ENCODE assay signal across 1 cellular context in genomic region chr15:101121511-101122090, GRCh38.
TF ChIP-seq lines count a peak whose summit lies in the region.

No MANE protein-coding gene starts in this region.

TF ChIP-seq in HepG2, 621 proteins besides CTCF, POLR2A, EP300 and RAD21 (continued from another document and continues in another):
- 0 out of 2 replicates have a peak, but pooled peaks have one; percentile 16 for TF ChIP-seq HNF1B (CRISPR knock-in tag; IDR thresholded peaks at IDR 0.05)
- TF ChIP-seq KDM6A (CRISPR knock-in tag; IDR thresholded peaks at IDR 0.05; ENCODE audit: low read depth): no peak
- TF ChIP-seq DNMT3B (CRISPR knock-in tag; conservative IDR thresholded peaks at IDR 0.05): no peak
- TF ChIP-seq ZNF44 (CRISPR knock-in tag; IDR thresholded peaks at IDR 0.05): no peak
- no peak for TF ChIP-seq ZBTB1 (CRISPR knock-in tag; IDR thresholded peaks at IDR 0.05; ENCODE audit: borderline replicate concordance)
- TF ChIP-seq ZNF558 (CRISPR knock-in tag; IDR thresholded peaks at IDR 0.05; ENCODE audit: borderline replicate concordance): 0 out of 2 replicates have a peak, but pooled peaks have one; percentile 5
- TF ChIP-seq ZFP90 (CRISPR knock-in tag; IDR thresholded peaks at IDR 0.05; ENCODE audit: borderline replicate concordance): 0 out of 2 replicates have a peak, but pooled peaks have one; percentile 24
- peak; percentile 31 for TF ChIP-seq XRCC5 (optimal IDR thresholded peaks at IDR 0.05; ENCODE audit: low read length)
- 0 out of 2 replicates have a peak, but pooled peaks have one; percentile 17 for TF ChIP-seq SAP130 (CRISPR knock-in tag; IDR thresholded peaks at IDR 0.05; ENCODE audit: low read depth)
- TF ChIP-seq KDM2A (CRISPR knock-in tag; IDR thresholded peaks at IDR 0.05; ENCODE audit: borderline replicate concordance, low read depth): peak; percentile 55; the same call in 1 of the 2 replicates
- 0 out of 2 replicates have a peak, but pooled peaks have one; percentile 22 for TF ChIP-seq ZNF800 (CRISPR knock-in tag; IDR thresholded peaks at IDR 0.05)
- no peak for TF ChIP-seq HDAC2 (CRISPR knock-in tag; IDR thresholded peaks at IDR 0.05)
- no peak for TF ChIP-seq TBP (CRISPR knock-in tag; IDR thresholded peaks at IDR 0.05)
- TF ChIP-seq MLX (CRISPR knock-in tag; IDR thresholded peaks at IDR 0.05): no peak
- no peak for TF ChIP-seq ZFP36L2 (CRISPR knock-in tag; IDR thresholded peaks at IDR 0.05)
- no peak for TF ChIP-seq FOXK2 (IDR thresholded peaks at IDR 0.05)
- TF ChIP-seq THAP9 (CRISPR knock-in tag; IDR thresholded peaks at IDR 0.05; ENCODE audit: borderline replicate concordance): no peak
- TF ChIP-seq ZSCAN21 (CRISPR knock-in tag; IDR thresholded peaks at IDR 0.05; ENCODE audit: borderline replicate concordance): no peak
- TF ChIP-seq ZNF430 (CRISPR knock-in tag; IDR thresholded peaks at IDR 0.05): no peak
- no peak for TF ChIP-seq MAF1 (CRISPR knock-in tag; IDR thresholded peaks at IDR 0.05; ENCODE audit: borderline replicate concordance)
- no peak for TF ChIP-seq ZBTB7A (CRISPR knock-in tag; IDR thresholded peaks at IDR 0.05)
- no peak for TF ChIP-seq BRD4 (CRISPR knock-in tag; IDR thresholded peaks at IDR 0.05)
- TF ChIP-seq PATZ1 (CRISPR knock-in tag; IDR thresholded peaks at IDR 0.05): 0 out of 2 replicates have a peak, but pooled peaks have one; percentile 4
- no peak for TF ChIP-seq BORCS8-MEF2B (CRISPR knock-in tag; IDR thresholded peaks at IDR 0.05)
- no peak for TF ChIP-seq PAWR (CRISPR knock-in tag; IDR thresholded peaks at IDR 0.05; ENCODE audit: borderline replicate concordance)
- no peak for TF ChIP-seq CREBL2 (CRISPR knock-in tag; IDR thresholded peaks at IDR 0.05; ENCODE audit: borderline replicate concordance)
- no peak for TF ChIP-seq ZNF879 (CRISPR knock-in tag; IDR thresholded peaks at IDR 0.05)
- peak; percentile 92 for TF ChIP-seq ZNF12 (CRISPR knock-in tag; IDR thresholded peaks at IDR 0.05)
- peak; percentile 29; the same call in 1 of the 2 replicates for TF ChIP-seq ZFX (CRISPR knock-in tag; IDR thresholded peaks at IDR 0.05; ENCODE audit: low read depth)
- TF ChIP-seq ZFY (CRISPR knock-in tag; IDR thresholded peaks at IDR 0.05): peak; percentile 19; the same call in 1 of the 2 replicates
- no peak for TF ChIP-seq PAXIP1 (CRISPR knock-in tag; conservative IDR thresholded peaks at IDR 0.05)
- TF ChIP-seq ZNF766 (CRISPR knock-in tag; IDR thresholded peaks at IDR 0.05; ENCODE audit: borderline replicate concordance): no peak
- no peak for TF ChIP-seq NFKB2 (CRISPR knock-in tag; IDR thresholded peaks at IDR 0.05; ENCODE audit: borderline replicate concordance)
- TF ChIP-seq ZNF687 (CRISPR knock-in tag; IDR thresholded peaks at IDR 0.05): peak; percentile 44
- no peak for TF ChIP-seq FOXK1 (CRISPR knock-in tag; IDR thresholded peaks at IDR 0.05; ENCODE audit: borderline replicate concordance, low read depth)
- no peak for TF ChIP-seq ATF1 (CRISPR knock-in tag; IDR thresholded peaks at IDR 0.05)
- no peak for TF ChIP-seq ZNF549 (CRISPR knock-in tag; IDR thresholded peaks at IDR 0.05)
- TF ChIP-seq TSC22D2 (CRISPR knock-in tag; IDR thresholded peaks at IDR 0.05; ENCODE audit: borderline replicate concordance): no peak
- TF ChIP-seq GZF1 (CRISPR knock-in tag; IDR thresholded peaks at IDR 0.05): no peak
- TF ChIP-seq ATF5 (CRISPR knock-in tag; IDR thresholded peaks at IDR 0.05; ENCODE audit: low read depth): no peak
- TF ChIP-seq POLR2AphosphoS2 (IDR thresholded peaks at IDR 0.05; ENCODE audit: low read depth, low read length): no peak
- TF ChIP-seq ZNF33A (CRISPR knock-in tag; IDR thresholded peaks at IDR 0.05; ENCODE audit: borderline replicate concordance): no peak
- 0 out of 2 replicates have a peak, but pooled peaks have one; percentile 7 for TF ChIP-seq BCL6 (CRISPR knock-in tag; IDR thresholded peaks at IDR 0.05)
- no peak for TF ChIP-seq SMAD1 (CRISPR knock-in tag; IDR thresholded peaks at IDR 0.05; ENCODE audit: borderline replicate concordance, low read depth)
- no peak for TF ChIP-seq IRX3 (CRISPR knock-in tag; IDR thresholded peaks at IDR 0.05; ENCODE audit: borderline replicate concordance, low read depth)
- no peak for TF ChIP-seq CERS6 (CRISPR knock-in tag; IDR thresholded peaks at IDR 0.05)
- TF ChIP-seq RFX3 (CRISPR knock-in tag; IDR thresholded peaks at IDR 0.05): no peak
- TF ChIP-seq SIX1 (CRISPR knock-in tag; IDR thresholded peaks at IDR 0.05; ENCODE audit: borderline replicate concordance): no peak
